2 cellular contexts compared by ENCODE assay signal in the genomic region with DNA sequence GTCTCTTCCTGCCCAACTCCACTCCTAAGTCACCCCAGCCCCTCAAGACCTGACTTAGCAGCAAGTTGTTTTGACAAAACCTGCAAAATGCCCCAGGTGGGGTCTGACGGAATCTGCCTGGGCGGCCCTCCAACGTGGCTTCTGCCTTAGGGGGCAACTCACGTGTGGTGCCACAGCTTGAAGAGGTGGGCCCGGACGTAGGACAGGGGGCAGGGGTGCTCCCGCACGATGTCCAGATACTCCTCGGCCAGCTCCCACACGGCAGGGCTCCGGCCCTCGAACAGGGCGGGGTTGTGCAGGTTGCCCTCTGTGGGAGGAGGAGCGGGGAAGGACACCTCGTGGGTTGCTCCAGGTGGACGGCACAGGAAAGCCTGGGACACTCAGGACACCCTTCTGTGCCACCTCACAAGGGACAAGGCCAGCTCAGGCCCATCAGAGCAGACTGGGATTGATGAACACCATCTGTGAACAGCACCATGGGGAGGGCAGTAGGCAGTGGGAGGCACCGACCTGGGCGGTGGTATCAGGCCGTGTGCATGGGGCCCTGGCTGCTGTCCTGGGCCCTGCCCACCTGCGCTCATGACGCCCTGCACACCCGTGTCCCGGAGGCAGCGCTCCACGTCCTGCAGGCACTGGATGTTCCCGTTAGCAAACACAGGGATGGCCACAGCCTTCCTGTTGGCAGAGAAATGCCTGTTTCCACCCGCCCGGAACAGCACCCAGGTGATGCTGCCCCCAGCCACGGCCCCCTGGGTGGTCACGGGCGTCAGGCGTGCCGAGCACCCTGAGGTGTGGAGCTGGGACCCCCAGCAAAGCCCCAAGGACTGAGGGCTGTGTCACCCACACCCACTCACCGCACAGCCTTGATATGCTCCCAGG.
TF ChIP-seq lines count a peak whose summit lies in the region.

No MANE protein-coding gene starts in this region.

TF ChIP-seq in PFSK-1, 5 proteins besides CTCF, POLR2A, EP300 and RAD21:
- TF ChIP-seq, protein P1, sequence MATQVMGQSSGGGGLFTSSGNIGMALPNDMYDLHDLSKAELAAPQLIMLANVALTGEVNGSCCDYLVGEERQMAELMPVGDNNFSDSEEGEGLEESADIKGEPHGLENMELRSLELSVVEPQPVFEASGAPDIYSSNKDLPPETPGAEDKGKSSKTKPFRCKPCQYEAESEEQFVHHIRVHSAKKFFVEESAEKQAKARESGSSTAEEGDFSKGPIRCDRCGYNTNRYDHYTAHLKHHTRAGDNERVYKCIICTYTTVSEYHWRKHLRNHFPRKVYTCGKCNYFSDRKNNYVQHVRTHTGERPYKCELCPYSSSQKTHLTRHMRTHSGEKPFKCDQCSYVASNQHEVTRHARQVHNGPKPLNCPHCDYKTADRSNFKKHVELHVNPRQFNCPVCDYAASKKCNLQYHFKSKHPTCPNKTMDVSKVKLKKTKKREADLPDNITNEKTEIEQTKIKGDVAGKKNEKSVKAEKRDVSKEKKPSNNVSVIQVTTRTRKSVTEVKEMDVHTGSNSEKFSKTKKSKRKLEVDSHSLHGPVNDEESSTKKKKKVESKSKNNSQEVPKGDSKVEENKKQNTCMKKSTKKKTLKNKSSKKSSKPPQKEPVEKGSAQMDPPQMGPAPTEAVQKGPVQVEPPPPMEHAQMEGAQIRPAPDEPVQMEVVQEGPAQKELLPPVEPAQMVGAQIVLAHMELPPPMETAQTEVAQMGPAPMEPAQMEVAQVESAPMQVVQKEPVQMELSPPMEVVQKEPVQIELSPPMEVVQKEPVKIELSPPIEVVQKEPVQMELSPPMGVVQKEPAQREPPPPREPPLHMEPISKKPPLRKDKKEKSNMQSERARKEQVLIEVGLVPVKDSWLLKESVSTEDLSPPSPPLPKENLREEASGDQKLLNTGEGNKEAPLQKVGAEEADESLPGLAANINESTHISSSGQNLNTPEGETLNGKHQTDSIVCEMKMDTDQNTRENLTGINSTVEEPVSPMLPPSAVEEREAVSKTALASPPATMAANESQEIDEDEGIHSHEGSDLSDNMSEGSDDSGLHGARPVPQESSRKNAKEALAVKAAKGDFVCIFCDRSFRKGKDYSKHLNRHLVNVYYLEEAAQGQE (IDR thresholded peaks at IDR 0.05; ENCODE audit: insufficient read depth in 1 of 2, low read depth in 2 of 2, low read length in 2 of 2) = no peak
- no peak for TF ChIP-seq FOXP2 (optimal IDR thresholded peaks at IDR 0.05; ENCODE audit: borderline replicate concordance, extremely low read depth, extremely low read length, insufficient read depth)
- no peak for TF ChIP-seq TAF1 (IDR thresholded peaks at IDR 0.05; ENCODE audit: borderline replicate concordance, insufficient read depth, low read length)
- TF ChIP-seq POLR2AphosphoS5 (IDR thresholded peaks at IDR 0.05; ENCODE audit: low read depth, low read length) = 0 out of 2 replicates have a peak, but pooled peaks have one; percentile 44
- TF ChIP-seq SIN3A (IDR thresholded peaks at IDR 0.05; ENCODE audit: borderline replicate concordance, insufficient read depth, low read length) = no peak

TF ChIP-seq in HepG2, 621 proteins besides CTCF, POLR2A, EP300 and RAD21:
- TF ChIP-seq PAF1 (CRISPR knock-in tag; IDR thresholded peaks at IDR 0.05) (0 out of 2 replicates have a peak, but pooled peaks have one; percentile 53), RBFOX2 (IDR thresholded peaks at IDR 0.05; ENCODE audit: low read depth, low read length) (peak; percentile 63), ETV6 (CRISPR knock-in tag; conservative IDR thresholded peaks at IDR 0.05) (no peak), PLRG1 (conservative IDR thresholded peaks at IDR 0.05) (no peak), POLR2G (IDR thresholded peaks at IDR 0.05; ENCODE audit: low read depth, low read length) (peak; percentile 57; the same call in 1 of the 2 replicates), AGO2 (optimal IDR thresholded peaks at IDR 0.05; ENCODE audit: low read depth, low read length) (peak; percentile 89), PHF5A (CRISPR knock-in tag; IDR thresholded peaks at IDR 0.05; ENCODE audit: low read depth, unreplicated experiment) (no peak)
